ENCODE assay signal across 20 cellular contexts in genomic region chr9:4424891-4425290, GRCh38.
DNase-seq lines count a peak whose midpoint lies in the region; ATAC-seq, FAIRE-seq and TF ChIP-seq lines count a peak whose summit lies in the region.
"Had no signal": no experiment of that assay in that cellular context is flagged by ENCODE, and none has a peak within 500 bp of the region (broad histone marks: within the 10 kb centered on the region; RNA-seq: fewer than 3 reads in every experiment).

No MANE protein-coding gene starts in this region.

- H3K4me2 ChIP-seq in GM12878 (ENCODE audit: control insufficient read depth, insufficient read depth) (no peak overlapping the region), mesenchymal stem cell (ENCODE audit: low read length, poor library complexity, severe bottlenecking) (no peak overlapping the region)

- DNase-seq in AG20443 (ENCODE audit: low spot score) (peak; percentile 12), GM12878 (ENCODE audit: low read depth, low spot score) (no peak), fibroblast of mammary gland (ENCODE audit: low read depth) (peak; percentile 35), mesenchymal stem cell (no peak), cortex of kidney (lab: John Stamatoyannopoulos, UW) (no peak)
- DNase-seq: CD8-positive, alpha-beta memory T cell; DMS53; Karpas-422; MG63; NCI-H1048; NCI-H1436; NCI-H1930; NCI-H226; SHP77 treated with DMSO at 0.1 percent for 48 hours had no signal

- H4K8ac ChIP-seq in mesenchymal stem cell (ENCODE audit: low read length): no peak overlapping the region

- H4K91ac ChIP-seq in mesenchymal stem cell (ENCODE audit: low read length): no peak overlapping the region

- H3K27ac ChIP-seq in GM12878 (ENCODE audit: control insufficient read depth, insufficient read depth) (peak overlapping the region; percentile 46; the same call in 1 of the 2 replicates), mesenchymal stem cell (ENCODE audit: low read length, poor library complexity, severe bottlenecking) (no peak overlapping the region)

- H2BK5ac ChIP-seq in mesenchymal stem cell (ENCODE audit: low read depth, low read length, poor library complexity, severe bottlenecking): no peak overlapping the region

- WGBS in GM12878 (ENCODE audit: insufficient coverage, insufficient replicate concordance, low lambda C conversion rate, missing lambda C conversion rate): 79% methylated on average over 4 of the region's 4 CpGs
- 50% methylated on average over 4 of the region's 4 CpGs for WGBS in mesenchymal stem cell

- H2BK15ac ChIP-seq in mesenchymal stem cell (ENCODE audit: low read depth, poor library complexity, severe bottlenecking): no peak overlapping the region

- H3K79me2 ChIP-seq in GM12878 (ENCODE audit: control insufficient read depth, insufficient read depth, low read length): no peaks in the 10 kb centered on the region

- no peak for TF ChIP-seq POLR2A in GM12878 (IDR thresholded peaks at IDR 0.05; ENCODE audit: low read depth, low read length)

- H3K4ac ChIP-seq in mesenchymal stem cell (ENCODE audit: low read depth in 1 of 2, low read length in 2 of 2): no peak overlapping the region

- H2BK120ac ChIP-seq in mesenchymal stem cell (ENCODE audit: low read depth, low read length): no peak overlapping the region

- no peaks in the 10 kb centered on the region for H4K20me1 ChIP-seq in GM12878 (ENCODE audit: control insufficient read depth, insufficient read depth)
- H4K20me1 ChIP-seq: BLaER1 treated with 17β-estradiol and CSF1 and Interleukin-3, amounts not matched to agents 10 nM and 100 nM had no signal

- no peaks in the 10 kb centered on the region for H3K79me1 ChIP-seq in mesenchymal stem cell (replicated peaks; ENCODE audit: low read length, poor library complexity, severe bottlenecking)

- CTCF ChIA-PET in GM12878 (lab: Yijun Ruan, JAX): interaction anchor here (0.6 to 1.1 kb wide), 2 partner anchors 11 to 124 kb away, joined by 3 read pairs; no protein-coding TSS in a partner anchor

- no peak for TF ChIP-seq RAD21 in GM12878 (IDR thresholded peaks at IDR 0.05; ENCODE audit: insufficient read depth, low read depth, low read length)

- no peak overlapping the region for H2BK12ac ChIP-seq in mesenchymal stem cell (ENCODE audit: low read length in 2 of 2)

- no peak overlapping the region for H2AK5ac ChIP-seq in mesenchymal stem cell (ENCODE audit: low read length, severe bottlenecking)

- H3K27me3 ChIP-seq in GM12878 (replicated peaks in 1 of 2; ENCODE audit: control insufficient read depth in 2 of 2, insufficient read depth in 2 of 2, low read length in 1 of 2) (no peaks in the 10 kb centered on the region), mesenchymal stem cell (ENCODE audit: control insufficient read depth in 1 of 2, insufficient read depth in 1 of 2, low read length in 2 of 2) (no peaks in the 10 kb centered on the region)
- H3K27me3 ChIP-seq: BLaER1 treated with 17β-estradiol and CSF1 and Interleukin-3, amounts not matched to agents 10 nM and 100 nM; MG63 had no signal

- in situ Hi-C loops in GM12878 (cut with MboI): no loop called here

- H3K9me3 ChIP-seq in GM12878 (replicated peaks; ENCODE audit: control insufficient read depth, insufficient read depth, low read length) (no peaks in the 10 kb centered on the region), mesenchymal stem cell (ENCODE audit: control insufficient read depth, low read length) (no peaks in the 10 kb centered on the region)
- H3K9me3 ChIP-seq: BLaER1 treated with 17β-estradiol and CSF1 and Interleukin-3, amounts not matched to agents 10 nM and 100 nM; MG63 had no signal

- no peak overlapping the region for H3K14ac ChIP-seq in mesenchymal stem cell (ENCODE audit: low read length in 2 of 2)

- intact Hi-C loops in GM12878 (cut with micrococcal nuclease; ENCODE audit: unreplicated experiment): no loop called here

- ATAC-seq in GM12878 (no peak), GM19035 (IDR thresholded peaks at IDR 0.05; ENCODE audit: unreplicated experiment) (no peak), GM18502 (IDR thresholded peaks at IDR 0.05; ENCODE audit: poor library complexity, unreplicated experiment) (no peak), GM21786 (IDR thresholded peaks at IDR 0.05; ENCODE audit: unreplicated experiment) (no peak)
- ATAC-seq: HCT116 had no signal

- FAIRE-seq in GM12878 (lab: Jason Lieb, UNC): no peak
- FAIRE-seq: HTR-8/SVneo had no signal

- H3K9ac ChIP-seq in GM12878 (ENCODE audit: control insufficient read depth, insufficient read depth, low read length) (no peak overlapping the region), mesenchymal stem cell (ENCODE audit: low read length) (peak overlapping the region; percentile 15)

- SMC1A ChIA-PET in GM12878 (lab: Charles Lee; ENCODE audit: uncharacterized antibody, unreplicated experiment): interaction anchor here (0.7 to 1.5 kb wide), 3 partner anchors 22 to 66 kb away, joined by 3 read pairs; partner anchors contain the start of gene SLC1A1

- no peak overlapping the region for H3K23ac ChIP-seq in mesenchymal stem cell (ENCODE audit: low read length in 2 of 2)

- RAD21 ChIA-PET in GM12878 (lab: Charles Lee; ENCODE audit: unreplicated experiment): interaction anchor here (1.0 to 1.3 kb wide), 2 partner anchors 9 to 93 kb away, joined by 4 read pairs; no protein-coding TSS in a partner anchor

- no peak for TF ChIP-seq EP300 in GM12878 (IDR thresholded peaks at IDR 0.05; ENCODE audit: borderline replicate concordance in 1 of 2, control insufficient read depth in 1 of 2, low read depth in 2 of 2, low read length in 2 of 2)

- POLR2A ChIA-PET in GM12878 (lab: Charles Lee): interaction anchor here (0.6 to 0.7 kb wide), 2 partner anchors 282 to 918 kb away, joined by 3 read pairs; no protein-coding TSS in a partner anchor

- H3K4me3 ChIP-seq in GM12878 (no peak overlapping the region), fibroblast of mammary gland (ENCODE audit: control insufficient read depth, low read depth, low read length) (no peak overlapping the region), mesenchymal stem cell (ENCODE audit: insufficient read depth in 1 of 2, low read depth in 1 of 2, low read length in 2 of 2) (no peak overlapping the region)
- H3K4me3 ChIP-seq: BLaER1 treated with 17β-estradiol and CSF1 and Interleukin-3, amounts not matched to agents 10 nM and 100 nM; MG63 had no signal

- no peak overlapping the region for H2AFZ ChIP-seq in GM12878 (ENCODE audit: control insufficient read depth, low read depth, low read length)
- no peak overlapping the region for H2AFZ ChIP-seq in mesenchymal stem cell (ENCODE audit: low read depth, low read length)

- peaks cover 25% of the 10 kb centered on the region for H3K4me1 ChIP-seq in GM12878 (ENCODE audit: control insufficient read depth, insufficient read depth, low read length)
- H3K4me1 ChIP-seq in mesenchymal stem cell (ENCODE audit: control insufficient read depth, insufficient read depth, low read depth, low read length): peaks cover 2% of the 10 kb centered on the region

- no TSS peak for BruUV-seq in GM12878 (replicated peaks; lab: Mats Ljungman, UMichigan)

- no peaks in the 10 kb centered on the region for H3K36me3 ChIP-seq in GM12878 (ENCODE audit: control insufficient read depth in 2 of 2, insufficient read depth in 2 of 2, low read length in 1 of 2)
- no peaks in the 10 kb centered on the region for H3K36me3 ChIP-seq in mesenchymal stem cell (ENCODE audit: control insufficient read depth in 1 of 2, insufficient read depth in 2 of 2, low read depth in 1 of 2, low read length in 2 of 2)
- H3K36me3 ChIP-seq: BLaER1 treated with 17β-estradiol and CSF1 and Interleukin-3, amounts not matched to agents 10 nM and 100 nM; MG63 had no signal

- TF ChIP-seq CTCF in GM12878 (IDR thresholded peaks at IDR 0.05 in 2 of 3, conservative IDR thresholded peaks at IDR 0.05 in 1 of 3; ENCODE audit: control insufficient read depth in 2 of 3, extremely low read depth in 1 of 3, insufficient read depth in 1 of 3, low read depth in 3 of 3, low read length in 3 of 3) (no peak), fibroblast of mammary gland (conservative IDR thresholded peaks at IDR 0.05; ENCODE audit: control insufficient read depth, insufficient read depth, low read depth, low read length) (no peak)

- H3K18ac ChIP-seq in mesenchymal stem cell (ENCODE audit: low read depth in 1 of 2, low read length in 2 of 2): no peak overlapping the region

TF ChIP-seq in GM12878, 131 proteins besides CTCF, POLR2A, EP300 and RAD21:
- TF ChIP-seq FOXM1 (IDR thresholded peaks at IDR 0.05; ENCODE audit: low read depth, low read length): no peak

Comparison
In these comparisons a context has a peak if more than half of its experiments do, and no peak if none do; other contexts are left out.
1. DNase-seq: peak in AG20443 (single experiment) and fibroblast of mammary gland (single experiment); none in GM12878 (single experiment), mesenchymal stem cell (single experiment) and cortex of kidney (single experiment).